13 cellular contexts compared by ENCODE assay signal in the genomic region with DNA sequence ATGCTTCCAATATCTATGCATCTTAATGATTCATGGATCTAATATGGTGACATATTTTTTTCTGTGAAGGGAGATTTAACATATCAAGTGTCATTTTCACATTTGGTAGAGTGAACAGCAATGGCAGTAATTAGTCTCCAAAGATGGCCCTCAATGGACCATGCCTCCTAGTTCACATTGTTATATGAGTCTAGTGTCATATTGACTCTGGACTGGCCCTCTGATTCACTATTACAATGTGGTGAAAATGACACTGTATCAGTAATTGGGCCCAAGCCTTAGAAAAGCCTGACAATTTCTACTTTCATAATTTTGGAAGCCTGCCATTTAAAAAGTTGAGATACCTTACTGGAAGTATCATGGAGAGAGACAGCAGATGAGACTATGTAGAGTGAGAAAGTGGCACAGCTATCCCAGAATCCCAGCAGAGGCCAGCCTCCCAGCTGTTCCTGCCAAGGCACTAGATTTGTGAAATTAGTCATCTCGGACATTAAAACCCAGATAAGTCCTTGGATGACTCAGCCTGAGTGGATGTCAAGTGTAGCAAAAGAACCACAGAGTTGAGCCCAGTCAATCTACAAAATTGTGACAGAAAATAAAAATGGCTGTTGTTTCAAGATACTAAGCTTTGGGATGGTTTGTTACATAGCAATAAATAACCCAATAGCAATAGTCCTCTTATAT.
DNase-seq lines count a peak whose midpoint lies in the region; ATAC-seq and TF ChIP-seq lines count a peak whose summit lies in the region.
"Had no signal": no experiment of that assay in that cellular context is flagged by ENCODE, and none has a peak within 500 bp of the region (broad histone marks: within the 10 kb centered on the region; RNA-seq: fewer than 3 reads in every experiment).

No MANE protein-coding gene starts in this region.

- no peaks in the 10 kb centered on the region for H3K9me3 ChIP-seq in psoas muscle
- H3K9me3 ChIP-seq in esophagus squamous epithelium: no peaks in the 10 kb centered on the region

- H3K27me3 ChIP-seq in brain microvascular endothelial cell (replicated peaks) (no peaks in the 10 kb centered on the region), psoas muscle (ENCODE audit: insufficient read depth in 3 of 3, low read length in 2 of 3) (no peaks in the 10 kb centered on the region), esophagus squamous epithelium (no peaks in the 10 kb centered on the region)

- H3K4me1 ChIP-seq in psoas muscle (peaks cover 46% of the 10 kb centered on the region), esophagus squamous epithelium (peaks cover 0 to 41% (median 6%) of the 10 kb centered on the region in 3 donors)

- H3K36me3 ChIP-seq in brain microvascular endothelial cell (replicated peaks): no peaks in the 10 kb centered on the region
- no peaks in the 10 kb centered on the region for H3K36me3 ChIP-seq in psoas muscle (ENCODE audit: insufficient read depth in 1 of 2, low read depth in 1 of 2)
- H3K36me3 ChIP-seq in esophagus squamous epithelium: no peaks in the 10 kb centered on the region

- H3K9me3 Mint-ChIP-seq in type B pancreatic cell: peaks cover 6% of the 10 kb centered on the region
- H3K9me3 Mint-ChIP-seq: activated CD4-positive, alpha-beta T cell treated with anti-CD3 and anti-CD28 coated beads, Interleukin-2, amount 10 ng/mL, durations not matched to agents 7 days and 5 days; activated naive CD4-positive, alpha-beta T cell treated with anti-CD3 and anti-CD28 coated beads, Interleukin-2, amount 50 U/mL, for 24 hours had no signal

- H3K4me3 ChIP-seq in brain microvascular endothelial cell (ENCODE audit: low read depth, low read length) (no peak overlapping the region), psoas muscle (no peak overlapping the region), esophagus squamous epithelium (no peak overlapping the region)

- TF ChIP-seq CTCF in brain microvascular endothelial cell (IDR thresholded peaks at IDR 0.05; ENCODE audit: low read depth, low read length, missing control alignments) (no peak), psoas muscle (IDR thresholded peaks at IDR 0.05) (no peak), type B pancreatic cell (conservative IDR thresholded peaks at IDR 0.05) (no peak), esophagus squamous epithelium (IDR thresholded peaks at IDR 0.05) (no peak)

- intact Hi-C loops in psoas muscle (cut with DNase I) (no loop called here), esophagus squamous epithelium (cut with DNase I) (no loop called here)

- no peaks in the 10 kb centered on the region for H3K36me3 Mint-ChIP-seq in type B pancreatic cell
- H3K36me3 Mint-ChIP-seq: activated naive CD4-positive, alpha-beta T cell treated with anti-CD3 and anti-CD28 coated beads, Interleukin-2, amount 50 U/mL, for 24 hours had no signal

- peak; percentile 58 for ATAC-seq in GM18520 (IDR thresholded peaks at IDR 0.05; ENCODE audit: unreplicated experiment)
- ATAC-seq in psoas muscle: peak; percentile 73 to 81 (median 78)
- no peak for ATAC-seq in HG02884 (IDR thresholded peaks at IDR 0.05; ENCODE audit: unreplicated experiment)
- ATAC-seq: Panc1; stimulated activated naive CD8-positive, alpha-beta T cell treated with anti-CD3 and anti-CD28 coated beads, Interleukin-15, Interleukin-2, amounts not matched to agents 100 U/mL and 50 U/mL, for 24 hours had no signal

- peak overlapping the region; percentile 15 for H3K27ac ChIP-seq in brain microvascular endothelial cell
- no peak overlapping the region for H3K27ac ChIP-seq in psoas muscle
- no peak overlapping the region for H3K27ac ChIP-seq in esophagus squamous epithelium

- in situ Hi-C loops in brain microvascular endothelial cell (cut with HindIII; ENCODE audit: low pct_ligation_motif_present, low sequenced_read_pairs): no loop called here

- peak; percentile 95 for DNase-seq in M059J (ENCODE audit: low read depth)
- peak; percentile 95 for DNase-seq in brain microvascular endothelial cell
- DNase-seq in psoas muscle: peak; percentile 24 to 57
- DNase-seq in type B pancreatic cell (ENCODE audit: extremely low spot score, unreplicated experiment): no peak
- no peak for DNase-seq in esophagus squamous epithelium (lab: John Stamatoyannopoulos, UW)
- DNase-seq in NCI-H146 (lab: John Stamatoyannopoulos, UW): no peak
- DNase-seq: activated CD4-positive, alpha-beta T cell treated with anti-CD3 and anti-CD28 coated beads, Interleukin-2, amount 10 ng/mL, durations not matched to agents 7 days and 5 days; mesendoderm; stimulated activated naive CD8-positive, alpha-beta T cell treated with anti-CD3 and anti-CD28 coated beads, Interleukin-15, Interleukin-2, amounts not matched to agents 100 U/mL and 50 U/mL, for 24 hours had no signal

- no peak for TF ChIP-seq POLR2A in esophagus squamous epithelium (IDR thresholded peaks at IDR 0.05)

- H3K27me3 Mint-ChIP-seq in type B pancreatic cell: peaks cover 3% of the 10 kb centered on the region

- no peaks in the 10 kb centered on the region for H3K4me1 Mint-ChIP-seq in type B pancreatic cell (ENCODE audit: unreplicated experiment)
- H3K4me1 Mint-ChIP-seq: activated CD4-positive, alpha-beta T cell treated with anti-CD3 and anti-CD28 coated beads, Interleukin-2, amount 10 ng/mL, durations not matched to agents 7 days and 5 days; activated naive CD4-positive, alpha-beta T cell treated with anti-CD3 and anti-CD28 coated beads, Interleukin-2, amount 50 U/mL, for 24 hours had no signal

- no peak overlapping the region for H3K4me3 Mint-ChIP-seq in type B pancreatic cell
- H3K4me3 Mint-ChIP-seq: activated CD4-positive, alpha-beta T cell treated with anti-CD3 and anti-CD28 coated beads, Interleukin-2, amount 10 ng/mL, durations not matched to agents 7 days and 5 days; activated naive CD4-positive, alpha-beta T cell treated with anti-CD3 and anti-CD28 coated beads, Interleukin-2, amount 50 U/mL, for 24 hours had no signal

- no peak overlapping the region for H3K27ac Mint-ChIP-seq in type B pancreatic cell
- H3K27ac Mint-ChIP-seq: activated CD4-positive, alpha-beta T cell treated with anti-CD3 and anti-CD28 coated beads, Interleukin-2, amount 10 ng/mL, durations not matched to agents 7 days and 5 days; activated naive CD4-positive, alpha-beta T cell treated with anti-CD3 and anti-CD28 coated beads, Interleukin-2, amount 50 U/mL, for 24 hours had no signal

- 21 to 39% (median 38%) methylated on average over 1 of the region's 1 CpG for WGBS in psoas muscle, 3 donors
- WGBS in esophagus squamous epithelium, 2 donors: 25 to 33% methylated on average over 1 of the region's 1 CpG

Comparison
In these comparisons a context has a peak if more than half of its experiments do, and no peak if none do; other contexts are left out.
1. DNase-seq: peak in M059J (single experiment), brain microvascular endothelial cell (single experiment) and psoas muscle (2 of 2); none in type B pancreatic cell (single experiment), esophagus squamous epithelium (single experiment) and NCI-H146 (single experiment).